14 cellular contexts compared by ENCODE assay signal in the genomic region with DNA sequence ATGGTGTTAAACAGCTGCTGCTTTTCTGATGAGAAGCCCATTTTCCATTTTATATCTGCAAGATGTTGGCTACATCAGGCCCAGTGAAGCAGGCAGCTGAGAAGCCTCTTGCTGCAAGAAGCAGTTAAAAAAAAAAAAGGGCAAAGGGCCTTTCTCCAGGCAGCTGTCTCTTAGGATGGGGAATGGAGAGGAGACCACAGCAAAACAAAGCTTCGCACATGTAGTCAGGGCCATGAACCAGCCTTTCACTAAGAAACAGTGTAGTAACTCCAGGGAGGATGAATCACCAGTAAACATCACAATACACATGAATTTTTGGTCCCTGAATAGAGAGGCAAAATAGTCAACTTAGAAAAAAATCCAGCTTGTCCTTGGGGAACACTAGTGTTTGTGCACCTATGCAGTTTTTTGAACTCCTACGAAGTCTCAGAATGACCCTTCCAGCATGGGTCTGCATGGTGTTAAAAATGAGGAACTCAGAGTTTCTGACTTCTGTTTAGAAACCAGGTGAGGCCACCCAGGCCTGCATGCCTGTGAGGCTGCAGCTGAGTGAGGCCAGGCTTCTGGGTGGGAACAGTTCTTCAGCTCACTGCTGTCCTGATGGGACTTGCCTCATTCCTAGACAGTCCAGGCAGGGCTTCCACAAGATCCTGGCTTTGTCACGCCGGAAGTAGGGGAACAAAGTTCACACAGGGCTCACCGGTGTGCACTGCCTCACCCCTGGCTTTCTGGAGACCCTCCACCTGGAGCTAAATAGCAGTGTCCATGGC.
DNase-seq lines count a peak whose midpoint lies in the region; ATAC-seq, FAIRE-seq and TF ChIP-seq lines count a peak whose summit lies in the region.
"Had no signal": no experiment of that assay in that cellular context is flagged by ENCODE, and none has a peak within 500 bp of the region (broad histone marks: within the 10 kb centered on the region; RNA-seq: fewer than 3 reads in every experiment).

No MANE protein-coding gene starts in this region.

- H3K9me3 Mint-ChIP-seq in stimulated activated effector memory CD8-positive, alpha-beta T cell treated with anti-CD3 and anti-CD28 coated beads, Interleukin-12 subunit alpha, Interleukin-12 subunit beta, amount 100 ng/mL, for 72 hours: no peaks in the 10 kb centered on the region
- no peaks in the 10 kb centered on the region for H3K9me3 Mint-ChIP-seq in immature natural killer cell
- H3K9me3 Mint-ChIP-seq: activated T-cell treated with anti-CD3 and anti-CD28 coated beads, Interleukin-2, amount 50 U/mL, for 72 hours; CD4-positive, alpha-beta T cell had no signal

- peak; percentile 7 for FAIRE-seq in bronchial epithelial cell (lab: Jason Lieb, UNC)
- FAIRE-seq: endometrium had no signal

- POLR2A ChIA-PET in SK-N-SH (lab: Yijun Ruan, JAX): no interaction called here

- peak; percentile 75 for ATAC-seq in GM19351 (IDR thresholded peaks at IDR 0.05; ENCODE audit: unreplicated experiment)
- ATAC-seq in HG02852 (IDR thresholded peaks at IDR 0.05; ENCODE audit: unreplicated experiment): peak; percentile 89
- peak; percentile 28 for ATAC-seq in stimulated activated effector memory CD8-positive, alpha-beta T cell treated with anti-CD3 and anti-CD28 coated beads, Interleukin-12 subunit alpha, Interleukin-12 subunit beta, amount 100 ng/mL, for 72 hours
- no peak for ATAC-seq in HG02981 (IDR thresholded peaks at IDR 0.05; ENCODE audit: unreplicated experiment)
- ATAC-seq: activated T-cell treated with anti-CD3 and anti-CD28 coated beads, Interleukin-2, amount 50 U/mL, for 72 hours had no signal

- no peak overlapping the region for H3K9ac ChIP-seq in SK-N-SH

- no peak for TF ChIP-seq RAD21 in SK-N-SH (IDR thresholded peaks at IDR 0.05; ENCODE audit: low read length)

- no peaks in the 10 kb centered on the region for H3K36me3 ChIP-seq in bronchial epithelial cell (ENCODE audit: control insufficient read depth, insufficient read depth, low read length)
- H3K36me3 ChIP-seq in SK-N-SH (replicated peaks in 1 of 2; ENCODE audit: control insufficient read depth in 1 of 2, insufficient read depth in 2 of 2, low read length in 1 of 2): no peaks in the 10 kb centered on the region
- H3K36me3 ChIP-seq in MG63: no peaks in the 10 kb centered on the region
- H3K36me3 ChIP-seq: thoracic aorta had no signal

- no peak for TF ChIP-seq EP300 in SK-N-SH (IDR thresholded peaks at IDR 0.05; ENCODE audit: borderline replicate concordance in 1 of 2, low read depth in 1 of 2, low read length in 1 of 2)

- H3K27me3 ChIP-seq in bronchial epithelial cell (ENCODE audit: control insufficient read depth, insufficient read depth, low read length) (no peaks in the 10 kb centered on the region), SK-N-SH (ENCODE audit: insufficient read depth) (no peaks in the 10 kb centered on the region), MG63 (no peaks in the 10 kb centered on the region)

- H3K9me2 ChIP-seq in SK-N-SH: no peaks in the 10 kb centered on the region

- no peaks in the 10 kb centered on the region for H3K79me2 ChIP-seq in SK-N-SH (ENCODE audit: insufficient read depth)

- DNase-seq in bronchial epithelial cell (ENCODE audit: low read depth) (peak; percentile 29), SK-N-SH (no peak), immature natural killer cell (no peak), MG63 (no peak)
- no peak for DNase-seq in stimulated activated effector memory CD8-positive, alpha-beta T cell treated with anti-CD3 and anti-CD28 coated beads, Interleukin-12 subunit alpha, Interleukin-12 subunit beta, amount 100 ng/mL, for 72 hours (ENCODE audit: low spot score in 2 of 2)
- DNase-seq: activated CD4-positive, alpha-beta T cell treated with anti-CD3 and anti-CD28 coated beads for 1 hour; activated T-cell treated with anti-CD3 and anti-CD28 coated beads, Interleukin-2, amount 50 U/mL, for 72 hours; CD4-positive, alpha-beta T cell; SW 1271 had no signal

- H3K27me3 Mint-ChIP-seq in immature natural killer cell (ENCODE audit: low read depth in 3 of 3): peaks cover 0 to 6% (median 4%) of the 10 kb centered on the region in 3 donors
- H3K27me3 Mint-ChIP-seq: CD4-positive, alpha-beta T cell had no signal

- H3K27ac ChIP-seq in SK-N-SH (ENCODE audit: low read depth in 2 of 2, low read length in 1 of 2): no peak overlapping the region
- H3K27ac ChIP-seq: thoracic aorta had no signal

- H3K4me1 Mint-ChIP-seq in stimulated activated effector memory CD8-positive, alpha-beta T cell treated with anti-CD3 and anti-CD28 coated beads, Interleukin-12 subunit alpha, Interleukin-12 subunit beta, amount 100 ng/mL, for 72 hours: no peaks in the 10 kb centered on the region
- H3K4me1 Mint-ChIP-seq in immature natural killer cell: no peaks in the 10 kb centered on the region

- H3K9me3 ChIP-seq in SK-N-SH: 0 out of 2 replicates have a peak, but pooled peaks cover 4% of the 10 kb centered on the region
- no peaks in the 10 kb centered on the region for H3K9me3 ChIP-seq in MG63
- H3K9me3 ChIP-seq: thoracic aorta had no signal

- H3K27ac Mint-ChIP-seq in stimulated activated effector memory CD8-positive, alpha-beta T cell treated with anti-CD3 and anti-CD28 coated beads, Interleukin-12 subunit alpha, Interleukin-12 subunit beta, amount 100 ng/mL, for 72 hours: no peak overlapping the region
- no peak overlapping the region for H3K27ac Mint-ChIP-seq in immature natural killer cell
- H3K27ac Mint-ChIP-seq: activated T-cell treated with anti-CD3 and anti-CD28 coated beads, Interleukin-2, amount 50 U/mL, for 72 hours; CD4-positive, alpha-beta T cell had no signal

- H3K4me3 Mint-ChIP-seq in stimulated activated effector memory CD8-positive, alpha-beta T cell treated with anti-CD3 and anti-CD28 coated beads, Interleukin-12 subunit alpha, Interleukin-12 subunit beta, amount 100 ng/mL, for 72 hours: no peak overlapping the region
- H3K4me3 Mint-ChIP-seq in immature natural killer cell: no peak overlapping the region
- H3K4me3 Mint-ChIP-seq: activated T-cell treated with anti-CD3 and anti-CD28 coated beads, Interleukin-2, amount 50 U/mL, for 72 hours; CD4-positive, alpha-beta T cell had no signal

- H2AFZ ChIP-seq in SK-N-SH (ENCODE audit: low read depth): no peak overlapping the region

- H3K36me3 Mint-ChIP-seq in stimulated activated effector memory CD8-positive, alpha-beta T cell treated with anti-CD3 and anti-CD28 coated beads, Interleukin-12 subunit alpha, Interleukin-12 subunit beta, amount 100 ng/mL, for 72 hours: no peaks in the 10 kb centered on the region
- H3K36me3 Mint-ChIP-seq in immature natural killer cell: no peaks in the 10 kb centered on the region

- no peak overlapping the region for H3K4me3 ChIP-seq in bronchial epithelial cell (ENCODE audit: low read depth, low read length)
- H3K4me3 ChIP-seq in SK-N-SH (ENCODE audit: low read depth in 2 of 2, low read length in 1 of 2): no peak overlapping the region
- H3K4me3 ChIP-seq in MG63: no peak overlapping the region
- H3K4me3 ChIP-seq: thoracic aorta had no signal

- TF ChIP-seq CTCF in bronchial epithelial cell (IDR thresholded peaks at IDR 0.05; ENCODE audit: insufficient read depth, low read length, severe bottlenecking) (no peak), SK-N-SH (IDR thresholded peaks at IDR 0.05) (no peak)

- 22% methylated on average over 3 of the region's 5 CpGs for WGBS in SK-N-SH (ENCODE audit: low lambda C conversion rate)

- H3K4me1 ChIP-seq in SK-N-SH (ENCODE audit: control insufficient read depth in 1 of 2, insufficient read depth in 2 of 2, low read depth in 1 of 2, low read length in 1 of 2): no peaks in the 10 kb centered on the region

- H3K4me2 ChIP-seq in SK-N-SH: no peak overlapping the region

- no peaks in the 10 kb centered on the region for H3F3A ChIP-seq in SK-N-SH (replicated peaks; ENCODE audit: insufficient read depth)

- CTCF ChIA-PET in SK-N-SH (lab: Yijun Ruan, JAX): no interaction called here

- H4K20me1 ChIP-seq in SK-N-SH (ENCODE audit: insufficient read depth): no peaks in the 10 kb centered on the region

TF ChIP-seq in SK-N-SH, 30 proteins besides CTCF, POLR2A, EP300 and RAD21 (continues in another document):
- TF ChIP-seq YY1 (IDR thresholded peaks at IDR 0.05; ENCODE audit: low read depth): no peak
- TF ChIP-seq REST (IDR thresholded peaks at IDR 0.05; ENCODE audit: low read depth, low read length): no peak
- TF ChIP-seq, protein P1, sequence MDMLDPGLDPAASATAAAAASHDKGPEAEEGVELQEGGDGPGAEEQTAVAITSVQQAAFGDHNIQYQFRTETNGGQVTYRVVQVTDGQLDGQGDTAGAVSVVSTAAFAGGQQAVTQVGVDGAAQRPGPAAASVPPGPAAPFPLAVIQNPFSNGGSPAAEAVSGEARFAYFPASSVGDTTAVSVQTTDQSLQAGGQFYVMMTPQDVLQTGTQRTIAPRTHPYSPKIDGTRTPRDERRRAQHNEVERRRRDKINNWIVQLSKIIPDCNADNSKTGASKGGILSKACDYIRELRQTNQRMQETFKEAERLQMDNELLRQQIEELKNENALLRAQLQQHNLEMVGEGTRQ (IDR thresholded peaks at IDR 0.05; ENCODE audit: borderline replicate concordance, low read depth, low read length): no peak
